ENCODE assay signal across 23 cellular contexts in genomic region chr10:70674560-70675495, GRCh38. TPM values are rescaled to one million over a fixed set of nuclear protein-coding genes. Genes with fewer than 3 reads are reported as not detected.
DNase-seq lines count a peak whose midpoint lies in the region; FAIRE-seq and TF ChIP-seq lines count a peak whose summit lies in the region.
"Had no signal": no experiment of that assay in that cellular context is flagged by ENCODE, and none has a peak within 500 bp of the region (broad histone marks: within the 10 kb centered on the region; RNA-seq: fewer than 3 reads in every experiment).

No MANE protein-coding gene starts in this region.

- H4K20me1 ChIP-seq in H1 (replicated peaks in 1 of 2; ENCODE audit: control insufficient read depth in 1 of 2, insufficient read depth in 2 of 2, low read length in 2 of 2) (no peaks in the 10 kb centered on the region), osteoblast (ENCODE audit: insufficient read depth, low read length) (no peaks in the 10 kb centered on the region)

- H3K23me2 ChIP-seq in H1 (ENCODE audit: low read depth, low read length) = peaks cover 6% of the 10 kb centered on the region; the same call in 1 of the 2 replicates

- H2AFZ ChIP-seq in H1 (ENCODE audit: low read length) (no peak overlapping the region), osteoblast (ENCODE audit: low read length) (no peak overlapping the region)

- no peak overlapping the region for H3K14ac ChIP-seq in H1 (ENCODE audit: insufficient read length)

- H3K27ac ChIP-seq in H1 (ENCODE audit: low read depth, low read length) (no peak overlapping the region), osteoblast (ENCODE audit: low read depth, low read length) (peak overlapping the region; percentile 93)
- H3K27ac ChIP-seq: pancreas, right lobe of liver, WERI-Rb-1 had no signal

- H3K9ac ChIP-seq in H1 (replicated peaks in 1 of 4; ENCODE audit: extremely low read depth in 1 of 4, low read depth in 3 of 4, low read length in 3 of 4) = no peak overlapping the region

- H2BK12ac ChIP-seq in H1 (ENCODE audit: low read depth, low read length) = peak overlapping the region; percentile 35

- no peak overlapping the region for H2BK5ac ChIP-seq in H1 (ENCODE audit: low read depth, low read length)

- H3K56ac ChIP-seq in H1 (replicated peaks; ENCODE audit: insufficient read length, low read depth, low read length) = no peak overlapping the region

- H3K36me3 ChIP-seq in H1 (ENCODE audit: control insufficient read depth in 2 of 4, insufficient read depth in 4 of 4, low read length in 3 of 4) (no peaks in the 10 kb centered on the region), osteoblast (ENCODE audit: insufficient read depth, low read length) (peaks cover 3% of the 10 kb centered on the region)
- H3K36me3 ChIP-seq: pancreas, right lobe of liver, tibial nerve, WERI-Rb-1 had no signal

- peaks cover 3 to 11% (median 3%) of the 10 kb centered on the region in 4 experiments; a peak in 6 of 7 replicates for H3K4me1 ChIP-seq in H1 (replicated peaks in 1 of 4; ENCODE audit: control insufficient read depth in 3 of 4, insufficient read depth in 4 of 4, low read length in 3 of 4)
- H3K4me1 ChIP-seq in osteoblast (ENCODE audit: insufficient read depth, low read length) = peaks cover 20% of the 10 kb centered on the region
- H3K4me1 ChIP-seq: pancreas had no signal

- no peak overlapping the region for H3K4me3 ChIP-seq in H1 (ENCODE audit: extremely low read depth in 1 of 4, insufficient read depth in 2 of 4, low read depth in 3 of 4, low read length in 4 of 4)
- H3K4me3 ChIP-seq in osteoblast (ENCODE audit: insufficient read depth, low read length) = no peak overlapping the region
- H3K4me3 ChIP-seq: pancreas, right lobe of liver, tibial nerve had no signal

- no peak for TF ChIP-seq EP300 in H1 (IDR thresholded peaks at IDR 0.05; ENCODE audit: borderline replicate concordance in 1 of 2, low read depth in 2 of 2, low read length in 2 of 2)

- H3K18ac ChIP-seq in H1 (ENCODE audit: extremely low read depth, low read length) = no peak overlapping the region

- peaks cover 0 to 25% (median 14%) of the 10 kb centered on the region in 4 experiments; a peak in 6 of 7 replicates for H3K27me3 ChIP-seq in H1 (replicated peaks in 1 of 4; ENCODE audit: control insufficient read depth in 3 of 4, extremely low read depth in 1 of 4, insufficient read depth in 3 of 4, low read length in 3 of 4)
- no peaks in the 10 kb centered on the region for H3K27me3 ChIP-seq in osteoblast (ENCODE audit: insufficient read depth, low read length)
- H3K27me3 ChIP-seq: right lobe of liver had no signal

- H3K79me1 ChIP-seq in H1 (ENCODE audit: low read depth, low read length) = no peaks in the 10 kb centered on the region

- H4K91ac ChIP-seq in H1 (replicated peaks; ENCODE audit: insufficient read length, low read length) = no peak overlapping the region

- POLR2A ChIA-PET in H1 (lab: Charles Lee; ENCODE audit: partially characterized antibody) = no interaction called here

- H4K5ac ChIP-seq in H1 (ENCODE audit: insufficient read length, low read depth, low read length) = no peak overlapping the region

- H3K4me2 ChIP-seq in H1 (ENCODE audit: insufficient read depth in 1 of 2, low read depth in 2 of 2, low read length in 2 of 2) = no peak overlapping the region
- H3K4me2 ChIP-seq in osteoblast (ENCODE audit: insufficient read depth, low read length) = no peak overlapping the region

- no peak for TF ChIP-seq POLR2A in H1 (IDR thresholded peaks at IDR 0.05; ENCODE audit: control extremely low read depth in 1 of 2, low read depth in 2 of 2, low read length in 2 of 2)

- H3K9me3 ChIP-seq in H1 (ENCODE audit: insufficient read depth in 2 of 2, low read depth in 1 of 2, low read length in 1 of 2) (no peaks in the 10 kb centered on the region), osteoblast (ENCODE audit: low read depth, low read length) (no peaks in the 10 kb centered on the region)
- H3K9me3 ChIP-seq: pancreas, right lobe of liver, tibial nerve had no signal

- H2BK15ac ChIP-seq in H1 (ENCODE audit: low read length) = 0 out of 2 replicates have a peak overlapping the region, but pooled peaks have one; percentile 2

- no peak overlapping the region for H4K8ac ChIP-seq in H1 (ENCODE audit: extremely low read depth, insufficient read depth, low read length)

- H3K4ac ChIP-seq in H1 (replicated peaks; ENCODE audit: insufficient read length, low read depth, low read length) = no peak overlapping the region

- TF ChIP-seq CTCF in H1 (IDR thresholded peaks at IDR 0.05; ENCODE audit: control extremely low read depth in 1 of 3, insufficient read depth in 1 of 3, low read depth in 1 of 3, low read length in 3 of 3) (no peak), osteoblast (IDR thresholded peaks at IDR 0.05; ENCODE audit: extremely low read depth, low read depth, low read length) (no peak)

- CTCF ChIA-PET in H1 (lab: Charles Lee; ENCODE audit: partially characterized antibody) = interaction anchor here (0.7 to 2.3 kb wide), 7 partner anchors 55 to 125 kb away, joined by 3 to 11 read pairs (median 4); no protein-coding TSS in a partner anchor

- 0 out of 2 replicates have a peak overlapping the region, but pooled peaks have one; percentile 34 for H2AK5ac ChIP-seq in H1 (ENCODE audit: low read depth, low read length)

- no peak overlapping the region for H2BK120ac ChIP-seq in H1 (replicated peaks; ENCODE audit: low read depth, low read length)

- DNase-seq in NCI-H1417 (lab: John Stamatoyannopoulos, UW) (peak in 2 of 3 experiments; percentile 11 to 34), NCI-H1417 treated with DMSO at 0.1 percent for 48 hours (lab: John Stamatoyannopoulos, UW) (no peak), NCI-H1694 (lab: John Stamatoyannopoulos, UW) (peak; percentile 24), H1 (ENCODE audit: low read depth in 1 of 2, low spot score in 2 of 2) (no peak), osteoblast (ENCODE audit: insufficient read length, low spot score, missing footprints) (peak; percentile 73), NCI-H526 (lab: John Stamatoyannopoulos, UW) (no peak), dermis blood vessel endothelial cell (no peak), NCI-H146 (lab: John Stamatoyannopoulos, UW) (no peak)
- DNase-seq: activated CD4-positive, alpha-beta T cell treated with anti-CD3 and anti-CD28 coated beads, Interleukin-2, amount 10 ng/mL, durations not matched to agents 7 days and 5 days; activated CD8-positive, alpha-beta memory T cell treated with anti-CD3 and anti-CD28 coated beads, Interleukin-2, amount 10 ng/mL, durations not matched to agents 7 days and 5 days; AML-193; CD4-positive, alpha-beta memory T cell; central memory CD4-positive, alpha-beta T cell; mammary epithelial cell; NCI-H526 treated with DMSO at 0.1 percent for 48 hours; pancreas; right lobe of liver; stimulated activated naive CD8-positive, alpha-beta T cell treated with anti-CD3 and anti-CD28 coated beads, Interleukin-15, amount 100 ng/mL, for 72 hours; WERI-Rb-1 had no signal

- no peaks in the 10 kb centered on the region for H3K79me2 ChIP-seq in H1 (ENCODE audit: control insufficient read depth in 1 of 2, insufficient read depth in 2 of 2, low read length in 2 of 2)
- H3K79me2 ChIP-seq in osteoblast (ENCODE audit: insufficient read depth, low read length) = no peaks in the 10 kb centered on the region

- 0 out of 2 replicates have a peak overlapping the region, but pooled peaks have one; percentile 18 for H2BK20ac ChIP-seq in H1 (ENCODE audit: low read length)

- 91% methylated on average over 24 of the region's 24 CpGs; no CpG with 5 or more reads in 1 of the 2 experiments for WGBS in H1 (ENCODE audit: extremely low coverage in 1 of 2, insufficient coverage in 1 of 2, insufficient read length in 1 of 2, insufficient replicate concordance in 2 of 2, low coverage in 1 of 2, low lambda C conversion rate in 2 of 2, missing lambda C conversion rate in 1 of 2), 2 experiments

- H3K23ac ChIP-seq in H1 (ENCODE audit: insufficient read length) = no peak overlapping the region

- TF ChIP-seq RAD21 in H1 (IDR thresholded peaks at IDR 0.05 in 1 of 2, conservative IDR thresholded peaks at IDR 0.05 in 1 of 2; ENCODE audit: low read depth in 2 of 2, low read length in 2 of 2) = no peak

- no peak for FAIRE-seq in H1 (lab: Jason Lieb, UNC)
- FAIRE-seq: G401.6, pancreas had no signal

TF ChIP-seq in H1, 55 proteins besides CTCF, POLR2A, EP300 and RAD21 (continues in another document):
- TF ChIP-seq SP1 (IDR thresholded peaks at IDR 0.05; ENCODE audit: low read depth, low read length) (no peak), BACH1 (IDR thresholded peaks at IDR 0.05; ENCODE audit: low read length) (no peak), EZH2 (IDR thresholded peaks at IDR 0.05; ENCODE audit: low read depth, low read length, severe bottlenecking) (no peak), TEAD4 (IDR thresholded peaks at IDR 0.05; ENCODE audit: low read depth, low read length) (no peak), CTBP2 (IDR thresholded peaks at IDR 0.05; ENCODE audit: borderline replicate concordance, insufficient read depth, insufficient read length, low read length) (no peak), RFX5 (IDR thresholded peaks at IDR 0.05; ENCODE audit: borderline replicate concordance, low read depth, low read length) (no peak), CBX5 (IDR thresholded peaks at IDR 0.05; ENCODE audit: low read depth, low read length) (no peak), GTF2F1 (IDR thresholded peaks at IDR 0.05; ENCODE audit: borderline replicate concordance, low read depth, low read length) (no peak), RXRA (IDR thresholded peaks at IDR 0.05; ENCODE audit: insufficient read depth, low read depth, low read length) (no peak), MAFK (IDR thresholded peaks at IDR 0.05; ENCODE audit: low read depth, low read length) (no peak)
- TF ChIP-seq, protein P1, sequence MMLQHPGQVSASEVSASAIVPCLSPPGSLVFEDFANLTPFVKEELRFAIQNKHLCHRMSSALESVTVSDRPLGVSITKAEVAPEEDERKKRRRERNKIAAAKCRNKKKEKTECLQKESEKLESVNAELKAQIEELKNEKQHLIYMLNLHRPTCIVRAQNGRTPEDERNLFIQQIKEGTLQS (IDR thresholded peaks at IDR 0.05; ENCODE audit: insufficient read depth, low read depth, low read length) = no peak
- TF ChIP-seq, protein P2, sequence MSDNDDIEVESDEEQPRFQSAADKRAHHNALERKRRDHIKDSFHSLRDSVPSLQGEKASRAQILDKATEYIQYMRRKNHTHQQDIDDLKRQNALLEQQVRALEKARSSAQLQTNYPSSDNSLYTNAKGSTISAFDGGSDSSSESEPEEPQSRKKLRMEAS (IDR thresholded peaks at IDR 0.05) = no peak

RNA-seq across cellular contexts. Expression of gene ADAMTS14, which starts 2.5 kb away (rescaled TPM):
- total RNA-seq in H1 (2021; fragmentation: NEBNext Ultra II Directional; extraction: Animal tissue kit (Norgen Biotek cat#: 25700)) = 2.3 TPM in 2 replicates
- polyA plus RNA-seq in H1 (2011; rRNA removed) = 2.0 and 3.2 TPM in 2 replicates
- 2.9 TPM for polyA plus RNA-seq in H1 (2011; cell fraction: cytosol; rRNA removed)
- 14.8 TPM for polyA plus RNA-seq in H1 (2011; cell fraction: nucleus; rRNA removed)
- 1.5 to 2.4 TPM (median 2.2 TPM) in 4 replicates for polyA plus RNA-seq in H1 (2012, experiment 1 of 2)
- polyA plus RNA-seq in H1 (2012, experiment 2 of 2) = 0.80 TPM
- polyA plus RNA-seq in H1 (2013, experiment 1 of 2) = 1.9 TPM
- polyA plus RNA-seq in H1 (2013, experiment 2 of 2) = 1.6 TPM
- 1.1 TPM in 2 replicates for polyA minus RNA-seq in H1 (2011; rRNA and poly(A)+ RNA removed)
- polyA minus RNA-seq in H1 (2011; cell fraction: cytosol; rRNA and poly(A)+ RNA removed) = 1.7 TPM
- polyA minus RNA-seq in H1 (2011; cell fraction: nucleus; rRNA and poly(A)+ RNA removed) = 3.4 TPM
- total RNA-seq in osteoblast (2.4 and 2.9 TPM in 2 replicates), dermis blood vessel endothelial cell (under 0.01 and 0.05 TPM in 2 replicates)
- total RNA-seq: A172; activated CD4-positive, alpha-beta T cell treated with anti-CD3 and anti-CD28 coated beads, Interleukin-2, amount 10 ng/mL, durations not matched to agents 7 days and 5 days; CD4-positive, alpha-beta memory T cell; dermis microvascular lymphatic vessel endothelial cell had no signal
- polyA plus RNA-seq: CD4-positive, alpha-beta memory T cell had no signal

Comparison
In these comparisons a context has a peak if more than half of its experiments do, and no peak if none do; other contexts are left out.
1. DNase-seq: peak in NCI-H1417 (2 of 3), NCI-H1694 (single experiment) and osteoblast (single experiment); none in NCI-H1417 treated with DMSO at 0.1 percent for 48 hours (single experiment), H1 (0 of 2), NCI-H526 (0 of 2), dermis blood vessel endothelial cell (single experiment) and NCI-H146 (single experiment).